In the genomic region with DNA sequence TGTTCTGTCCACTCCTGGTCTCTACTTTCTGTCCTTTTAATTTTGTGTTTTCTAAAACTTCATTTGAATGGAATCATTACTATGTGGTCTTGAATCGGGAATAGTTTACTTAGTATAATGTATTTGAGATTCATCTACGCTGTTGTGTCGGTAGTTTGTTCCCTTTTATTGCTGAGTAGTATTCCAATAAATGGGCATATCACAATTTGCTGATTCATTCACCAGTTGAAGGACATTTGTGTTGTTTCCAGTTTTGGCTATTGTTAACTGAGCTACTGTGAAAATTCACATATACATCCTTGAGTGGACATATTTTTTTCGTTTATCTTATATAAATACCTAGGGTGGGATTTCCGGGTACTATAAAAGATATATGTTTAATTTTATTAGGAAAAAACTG, we compare ENCODE assay signal across 1 cellular context.
A peak's percentile ranks its signal among the peaks of the same experiment; 100 is the strongest.
TF ChIP-seq lines count a peak whose summit lies in the region.

No MANE protein-coding gene starts in this region.

TF ChIP-seq in K562, 482 proteins besides CTCF, POLR2A, EP300 and RAD21 (continued from another document):
- TF ChIP-seq MAFF (IDR thresholded peaks at IDR 0.05; ENCODE audit: low read length) (peak; percentile 63; the same call in 1 of the 2 replicates), ARNT (IDR thresholded peaks at IDR 0.05) (no peak), ZNF3 (CRISPR knock-in tag; IDR thresholded peaks at IDR 0.05) (no peak), MAFK (IDR thresholded peaks at IDR 0.05; ENCODE audit: low read length) (peak; percentile 53; the same call in 1 of the 2 replicates)
